Comparison of ENCODE assay signal across 17 cellular contexts in genomic region chr7:33719059-33719581, GRCh38.
DNase-seq lines count a peak whose midpoint lies in the region; ATAC-seq, FAIRE-seq and TF ChIP-seq lines count a peak whose summit lies in the region.
"Had no signal": no experiment of that assay in that cellular context is flagged by ENCODE, and none has a peak within 500 bp of the region (broad histone marks: within the 10 kb centered on the region; RNA-seq: fewer than 3 reads in every experiment).

No MANE protein-coding gene starts in this region.

- no peaks in the 10 kb centered on the region for H3K36me3 ChIP-seq in pancreas

- WGBS in right cardiac atrium = 60% methylated on average over 5 of the region's 5 CpGs
- WGBS in pancreas, 2 donors = 77 to 88% methylated on average over 5 of the region's 5 CpGs
- WGBS in H9 (ENCODE audit: extremely low coverage, insufficient read length, low lambda C conversion rate) = no CpG with 5 or more reads among the region's 5 CpGs

- FAIRE-seq in pancreas (lab: Jason Lieb, UNC) = no peak
- FAIRE-seq: G401.6 had no signal

- no peak overlapping the region for H3K18ac ChIP-seq in H9 (ENCODE audit: insufficient read length, low read depth, low read length)

- no peaks in the 10 kb centered on the region for H3K79me2 ChIP-seq in H9 (ENCODE audit: insufficient read depth, low read length)

- no peak overlapping the region for H4K8ac ChIP-seq in H9 (replicated peaks; ENCODE audit: insufficient read length, low read depth, low read length)

- peaks cover 6% of the 10 kb centered on the region for H3K36me3 Mint-ChIP-seq in natural killer cell treated with Interleukin-12 subunit alpha and Interleukin-12 subunit beta and Interleukin-15 and Interleukin-18, amount 100 ng/mL, for 72 hours
- no peaks in the 10 kb centered on the region for H3K36me3 Mint-ChIP-seq in H9 (ENCODE audit: insufficient read depth in 1 of 3, low read depth in 3 of 3)
- H3K36me3 Mint-ChIP-seq: activated CD8-positive, alpha-beta memory T cell treated with anti-CD3 and anti-CD28 coated beads, Interleukin-2, amount 10 ng/mL, durations not matched to agents 7 days and 5 days; stimulated activated effector memory CD8-positive, alpha-beta T cell treated with anti-CD3 and anti-CD28 coated beads, Interleukin-12 subunit alpha, Interleukin-12 subunit beta, amount 100 ng/mL, for 72 hours had no signal

- H2BK12ac ChIP-seq in H9 (ENCODE audit: insufficient read length, low read depth, low read length) = no peak overlapping the region

- no peak overlapping the region for H3K14ac ChIP-seq in H9 (ENCODE audit: insufficient read depth, low read length)

- H2BK120ac ChIP-seq in H9 (ENCODE audit: low read depth, low read length, poor library complexity, severe bottlenecking) = no peak overlapping the region

- no peak overlapping the region for H3T11ph ChIP-seq in H9 (ENCODE audit: low read length)

- H2BK15ac ChIP-seq in H9 (ENCODE audit: low read depth, low read length) = no peak overlapping the region

- H3K9me3 Mint-ChIP-seq in natural killer cell treated with Interleukin-12 subunit alpha and Interleukin-12 subunit beta and Interleukin-15 and Interleukin-18, amount 100 ng/mL, for 72 hours = no peaks in the 10 kb centered on the region
- H3K9me3 Mint-ChIP-seq in H9 = no peaks in the 10 kb centered on the region; a peak in 2 of 5 replicates

- no peaks in the 10 kb centered on the region for H3K79me1 ChIP-seq in H9 (ENCODE audit: insufficient read depth, low read depth, low read length, poor library complexity, severe bottlenecking)

- H3K56ac ChIP-seq in H9 (ENCODE audit: insufficient read length, low read depth, low read length) = no peak overlapping the region

- H3K9me3 ChIP-seq in right cardiac atrium (ENCODE audit: control insufficient read depth, low read length) (no peaks in the 10 kb centered on the region), pancreas (no peaks in the 10 kb centered on the region), H9 (ENCODE audit: control insufficient read depth, low read depth, low read length) (no peaks in the 10 kb centered on the region)

- H3K9ac ChIP-seq in H9 (ENCODE audit: extremely low read depth, insufficient read length, low read length) = no peak overlapping the region

- H2AFZ ChIP-seq in H9 (ENCODE audit: low read length) = no peak overlapping the region

- no peak overlapping the region for H2BK20ac ChIP-seq in H9 (ENCODE audit: low read depth, low read length, poor library complexity, severe bottlenecking)

- no peaks in the 10 kb centered on the region for H3K23me2 ChIP-seq in H9 (ENCODE audit: insufficient read length, low read depth, low read length, poor library complexity, severe bottlenecking)

- H4K91ac ChIP-seq in H9 (ENCODE audit: insufficient read length, low read depth, low read length) = no peak overlapping the region

- peaks cover 21 to 23% of the 10 kb centered on the region in 2 donors for H3K4me1 Mint-ChIP-seq in natural killer cell treated with Interleukin-12 subunit alpha and Interleukin-12 subunit beta and Interleukin-15 and Interleukin-18, amount 100 ng/mL, for 72 hours (ENCODE audit: low read depth in 2 of 2)
- peaks cover 9 to 14% of the 10 kb centered on the region in 2 experiments for H3K4me1 Mint-ChIP-seq in H9
- H3K4me1 Mint-ChIP-seq: activated CD8-positive, alpha-beta memory T cell treated with anti-CD3 and anti-CD28 coated beads, Interleukin-2, amount 10 ng/mL, durations not matched to agents 7 days and 5 days had no signal

- no peak for TF ChIP-seq CTCF in pancreas (IDR thresholded peaks at IDR 0.05)
- TF ChIP-seq CTCF in H9 (conservative IDR thresholded peaks at IDR 0.05) = no peak

- no peak overlapping the region for H2BK5ac ChIP-seq in H9 (ENCODE audit: insufficient read length, low read length)

- ATAC-seq in right cardiac atrium = peak; percentile 94 to 97
- peak in 3 of 4 donors; percentile 30 to 46 (median 39) for ATAC-seq in pancreas
- ATAC-seq in natural killer cell treated with Interleukin-12 subunit alpha and Interleukin-12 subunit beta and Interleukin-15 and Interleukin-18, amount 100 ng/mL, for 72 hours = no peak
- no peak for ATAC-seq in GM18861 (IDR thresholded peaks at IDR 0.05; ENCODE audit: unreplicated experiment)
- ATAC-seq: activated CD8-positive, alpha-beta memory T cell treated with anti-CD3 and anti-CD28 coated beads, Interleukin-2, amount 10 ng/mL, durations not matched to agents 7 days and 5 days; stimulated activated effector memory CD8-positive, alpha-beta T cell treated with anti-CD3 and anti-CD28 coated beads, Interleukin-12 subunit alpha, Interleukin-12 subunit beta, amount 100 ng/mL, for 72 hours had no signal

- H3K4ac ChIP-seq in H9 (ENCODE audit: low read depth, low read length) = no peak overlapping the region

- H3K4me2 ChIP-seq in H9 (ENCODE audit: insufficient read depth, insufficient read length, low read length) = no peak overlapping the region

- DNase-seq in AG08395 (ENCODE audit: low spot score) (peak; percentile 26), right cardiac atrium (peak; percentile 78 to 88 (median 87)), pancreas (no peak), NCI-H774 (lab: John Stamatoyannopoulos, UW) (no peak), H9 (no peak)
- no peak for DNase-seq in natural killer cell treated with Interleukin-12 subunit alpha and Interleukin-12 subunit beta and Interleukin-15 and Interleukin-18, amount 100 ng/mL, for 72 hours (ENCODE audit: low spot score)
- DNase-seq: 8988T; activated CD8-positive, alpha-beta memory T cell treated with anti-CD3 and anti-CD28 coated beads, Interleukin-2, amount 10 ng/mL, durations not matched to agents 7 days and 5 days; NCI-H1092 treated with DMSO at 0.1 percent for 48 hours; NCI-H226; retina; stimulated activated CD4-positive, alpha-beta T cell treated with anti-CD3 and anti-CD28 coated beads, Interleukin-4, amount 100 ng/mL, for 4 hours had no signal

- no peak overlapping the region for H2AK5ac ChIP-seq in H9 (ENCODE audit: insufficient read length, low read length)

- H3K4me1 ChIP-seq in right cardiac atrium (ENCODE audit: control insufficient read depth, insufficient read depth, low read length) (no peaks in the 10 kb centered on the region), pancreas (no peaks in the 10 kb centered on the region), H9 (ENCODE audit: insufficient read depth, low read length) (no peaks in the 10 kb centered on the region)

- H3K4me3 ChIP-seq in right cardiac atrium (ENCODE audit: low read length) (no peak overlapping the region), pancreas (no peak overlapping the region)

- no peak overlapping the region for H3K4me3 Mint-ChIP-seq in natural killer cell treated with Interleukin-12 subunit alpha and Interleukin-12 subunit beta and Interleukin-15 and Interleukin-18, amount 100 ng/mL, for 72 hours
- no peak overlapping the region for H3K4me3 Mint-ChIP-seq in H9
- H3K4me3 Mint-ChIP-seq: activated CD8-positive, alpha-beta memory T cell treated with anti-CD3 and anti-CD28 coated beads, Interleukin-2, amount 10 ng/mL, durations not matched to agents 7 days and 5 days; activated naive CD8-positive, alpha-beta T cell; stimulated activated effector memory CD8-positive, alpha-beta T cell treated with anti-CD3 and anti-CD28 coated beads, Interleukin-12 subunit alpha, Interleukin-12 subunit beta, amount 100 ng/mL, for 72 hours had no signal

- H3K23ac ChIP-seq in H9 (ENCODE audit: insufficient read length, low read depth, low read length) = no peak overlapping the region

- H4K20me1 ChIP-seq in H9 (ENCODE audit: control insufficient read depth, insufficient read depth, insufficient read length) = no peaks in the 10 kb centered on the region

- peaks cover 0 to 8% of the 10 kb centered on the region in 2 donors for H3K27me3 Mint-ChIP-seq in natural killer cell treated with Interleukin-12 subunit alpha and Interleukin-12 subunit beta and Interleukin-15 and Interleukin-18, amount 100 ng/mL, for 72 hours
- peaks cover 16% of the 10 kb centered on the region for H3K27me3 Mint-ChIP-seq in H9 (ENCODE audit: low read depth)
- H3K27me3 Mint-ChIP-seq: activated CD8-positive, alpha-beta memory T cell treated with anti-CD3 and anti-CD28 coated beads, Interleukin-2, amount 10 ng/mL, durations not matched to agents 7 days and 5 days; activated naive CD8-positive, alpha-beta T cell had no signal

- no peak overlapping the region for H3K27ac Mint-ChIP-seq in natural killer cell treated with Interleukin-12 subunit alpha and Interleukin-12 subunit beta and Interleukin-15 and Interleukin-18, amount 100 ng/mL, for 72 hours
- peak overlapping the region in 1 of 3 experiments; percentile 90; a peak in 1 of 7 replicates for H3K27ac Mint-ChIP-seq in H9
- H3K27ac Mint-ChIP-seq: activated CD8-positive, alpha-beta memory T cell treated with anti-CD3 and anti-CD28 coated beads, Interleukin-2, amount 10 ng/mL, durations not matched to agents 7 days and 5 days; activated naive CD8-positive, alpha-beta T cell; stimulated activated effector memory CD8-positive, alpha-beta T cell treated with anti-CD3 and anti-CD28 coated beads, Interleukin-12 subunit alpha, Interleukin-12 subunit beta, amount 100 ng/mL, for 72 hours had no signal

- H3K27me3 ChIP-seq in right cardiac atrium (ENCODE audit: control insufficient read depth, insufficient read depth) (no peaks in the 10 kb centered on the region), pancreas (no peaks in the 10 kb centered on the region), H9 (ENCODE audit: insufficient read depth, low read length) (no peaks in the 10 kb centered on the region)

- no peak overlapping the region for H4K5ac ChIP-seq in H9 (ENCODE audit: insufficient read length, low read depth, low read length)

- H3K27ac ChIP-seq in cingulate gyrus (ENCODE audit: low read depth, low read length) (peak overlapping the region; percentile 49), right cardiac atrium (ENCODE audit: low read length) (no peak overlapping the region), pancreas (no peak overlapping the region), H9 (ENCODE audit: insufficient read length, low read depth, low read length) (no peak overlapping the region)

- intact Hi-C loops in right cardiac atrium (cut with DNase I) = no loop called here
- intact Hi-C loops in pancreas (cut with DNase I) = no loop called here

Comparison
In these comparisons a context has a peak if more than half of its experiments do, and no peak if none do; other contexts are left out.
1. DNase-seq: peak in AG08395 (single experiment) and right cardiac atrium (3 of 3); none in pancreas (0 of 6), natural killer cell treated with Interleukin-12 subunit alpha and Interleukin-12 subunit beta and Interleukin-15 and Interleukin-18, amount 100 ng/mL, for 72 hours (single experiment), NCI-H774 (single experiment) and H9 (single experiment).
2. ATAC-seq: peak in right cardiac atrium (2 of 2) and pancreas (3 of 4); none in natural killer cell treated with Interleukin-12 subunit alpha and Interleukin-12 subunit beta and Interleukin-15 and Interleukin-18, amount 100 ng/mL, for 72 hours (0 of 2) and GM18861 (single experiment).